Comparison of ENCODE assay signal across 1 cellular context in the genomic region with DNA sequence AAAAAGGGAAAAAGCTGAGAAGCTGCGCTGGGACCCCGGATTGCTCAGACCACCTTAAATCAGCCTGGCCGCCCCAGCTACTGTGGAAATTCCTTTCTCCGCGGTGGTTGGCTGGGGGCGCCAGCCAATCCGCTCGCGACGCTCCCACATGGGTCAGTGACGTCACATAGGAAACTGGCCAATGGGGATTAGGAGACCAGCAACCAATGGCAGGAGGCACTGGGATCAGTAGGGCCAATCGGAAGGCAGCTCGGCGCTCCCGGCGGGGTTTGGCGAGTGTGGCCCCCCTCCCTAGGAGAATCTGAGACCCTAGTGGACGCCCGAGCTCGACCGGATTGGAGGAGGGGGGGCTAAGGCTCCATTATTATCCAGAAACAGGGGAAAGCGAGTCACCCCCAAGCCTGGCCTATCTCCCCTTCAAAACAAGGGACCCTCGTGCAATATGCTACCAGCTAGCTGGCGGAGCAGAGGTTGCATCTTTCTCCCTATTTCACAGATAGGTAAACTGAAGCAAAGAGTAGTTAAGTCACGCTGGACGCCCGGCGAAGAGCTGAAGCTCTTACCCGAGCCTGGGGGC.
TF ChIP-seq lines count a peak whose summit lies in the region.

No MANE protein-coding gene starts in this region.

TF ChIP-seq in HepG2, 621 proteins besides CTCF, POLR2A, EP300 and RAD21 (continued from another document):
- TF ChIP-seq ZNF773 (CRISPR knock-in tag; IDR thresholded peaks at IDR 0.05; ENCODE audit: borderline replicate concordance) (no peak), ZBTB42 (CRISPR knock-in tag; IDR thresholded peaks at IDR 0.05) (no peak), IKZF1 (IDR thresholded peaks at IDR 0.05) (no peak), EHMT2 (IDR thresholded peaks at IDR 0.05; ENCODE audit: borderline replicate concordance, low read depth, low read length) (no peak), ZNF781 (CRISPR knock-in tag; IDR thresholded peaks at IDR 0.05; ENCODE audit: borderline replicate concordance, not compliant biosample characterization) (no peak), GLI4 (CRISPR knock-in tag; IDR thresholded peaks at IDR 0.05; ENCODE audit: borderline replicate concordance) (no peak), YY1 (IDR thresholded peaks at IDR 0.05; ENCODE audit: insufficient read depth, insufficient replicate concordance, low read depth, low read length) (peak; percentile 24), JUNB (CRISPR knock-in tag; IDR thresholded peaks at IDR 0.05; ENCODE audit: borderline replicate concordance) (no peak), ZNF768 (CRISPR knock-in tag; IDR thresholded peaks at IDR 0.05) (no peak), SP5 (CRISPR knock-in tag; IDR thresholded peaks at IDR 0.05; ENCODE audit: borderline replicate concordance, low read depth) (no peak), SAP130 (CRISPR knock-in tag; IDR thresholded peaks at IDR 0.05; ENCODE audit: low read depth) (peak; percentile 67), ATF1 (CRISPR knock-in tag; IDR thresholded peaks at IDR 0.05) (peak; percentile 93), PAWR (CRISPR knock-in tag; IDR thresholded peaks at IDR 0.05; ENCODE audit: borderline replicate concordance) (0 out of 2 replicates have a peak, but pooled peaks have one; percentile 20), JUN (CRISPR knock-in tag; IDR thresholded peaks at IDR 0.05) (no peak), RXRA (CRISPR knock-in tag; IDR thresholded peaks at IDR 0.05) (no peak), MAZ (IDR thresholded peaks at IDR 0.05; ENCODE audit: borderline replicate concordance, low read depth, low read length) (peak; percentile 46; the same call in 1 of the 2 replicates), MAZ (CRISPR knock-in tag; IDR thresholded peaks at IDR 0.05; ENCODE audit: low read depth) (peak; percentile 49; the same call in 1 of the 2 replicates), ZNF7 (CRISPR knock-in tag; IDR thresholded peaks at IDR 0.05) (no peak), SCMH1 (CRISPR knock-in tag; IDR thresholded peaks at IDR 0.05; ENCODE audit: borderline replicate concordance) (no peak), ZNF772 (CRISPR knock-in tag; IDR thresholded peaks at IDR 0.05) (0 out of 2 replicates have a peak, but pooled peaks have one; percentile 20)
- TF ChIP-seq, protein P1, sequence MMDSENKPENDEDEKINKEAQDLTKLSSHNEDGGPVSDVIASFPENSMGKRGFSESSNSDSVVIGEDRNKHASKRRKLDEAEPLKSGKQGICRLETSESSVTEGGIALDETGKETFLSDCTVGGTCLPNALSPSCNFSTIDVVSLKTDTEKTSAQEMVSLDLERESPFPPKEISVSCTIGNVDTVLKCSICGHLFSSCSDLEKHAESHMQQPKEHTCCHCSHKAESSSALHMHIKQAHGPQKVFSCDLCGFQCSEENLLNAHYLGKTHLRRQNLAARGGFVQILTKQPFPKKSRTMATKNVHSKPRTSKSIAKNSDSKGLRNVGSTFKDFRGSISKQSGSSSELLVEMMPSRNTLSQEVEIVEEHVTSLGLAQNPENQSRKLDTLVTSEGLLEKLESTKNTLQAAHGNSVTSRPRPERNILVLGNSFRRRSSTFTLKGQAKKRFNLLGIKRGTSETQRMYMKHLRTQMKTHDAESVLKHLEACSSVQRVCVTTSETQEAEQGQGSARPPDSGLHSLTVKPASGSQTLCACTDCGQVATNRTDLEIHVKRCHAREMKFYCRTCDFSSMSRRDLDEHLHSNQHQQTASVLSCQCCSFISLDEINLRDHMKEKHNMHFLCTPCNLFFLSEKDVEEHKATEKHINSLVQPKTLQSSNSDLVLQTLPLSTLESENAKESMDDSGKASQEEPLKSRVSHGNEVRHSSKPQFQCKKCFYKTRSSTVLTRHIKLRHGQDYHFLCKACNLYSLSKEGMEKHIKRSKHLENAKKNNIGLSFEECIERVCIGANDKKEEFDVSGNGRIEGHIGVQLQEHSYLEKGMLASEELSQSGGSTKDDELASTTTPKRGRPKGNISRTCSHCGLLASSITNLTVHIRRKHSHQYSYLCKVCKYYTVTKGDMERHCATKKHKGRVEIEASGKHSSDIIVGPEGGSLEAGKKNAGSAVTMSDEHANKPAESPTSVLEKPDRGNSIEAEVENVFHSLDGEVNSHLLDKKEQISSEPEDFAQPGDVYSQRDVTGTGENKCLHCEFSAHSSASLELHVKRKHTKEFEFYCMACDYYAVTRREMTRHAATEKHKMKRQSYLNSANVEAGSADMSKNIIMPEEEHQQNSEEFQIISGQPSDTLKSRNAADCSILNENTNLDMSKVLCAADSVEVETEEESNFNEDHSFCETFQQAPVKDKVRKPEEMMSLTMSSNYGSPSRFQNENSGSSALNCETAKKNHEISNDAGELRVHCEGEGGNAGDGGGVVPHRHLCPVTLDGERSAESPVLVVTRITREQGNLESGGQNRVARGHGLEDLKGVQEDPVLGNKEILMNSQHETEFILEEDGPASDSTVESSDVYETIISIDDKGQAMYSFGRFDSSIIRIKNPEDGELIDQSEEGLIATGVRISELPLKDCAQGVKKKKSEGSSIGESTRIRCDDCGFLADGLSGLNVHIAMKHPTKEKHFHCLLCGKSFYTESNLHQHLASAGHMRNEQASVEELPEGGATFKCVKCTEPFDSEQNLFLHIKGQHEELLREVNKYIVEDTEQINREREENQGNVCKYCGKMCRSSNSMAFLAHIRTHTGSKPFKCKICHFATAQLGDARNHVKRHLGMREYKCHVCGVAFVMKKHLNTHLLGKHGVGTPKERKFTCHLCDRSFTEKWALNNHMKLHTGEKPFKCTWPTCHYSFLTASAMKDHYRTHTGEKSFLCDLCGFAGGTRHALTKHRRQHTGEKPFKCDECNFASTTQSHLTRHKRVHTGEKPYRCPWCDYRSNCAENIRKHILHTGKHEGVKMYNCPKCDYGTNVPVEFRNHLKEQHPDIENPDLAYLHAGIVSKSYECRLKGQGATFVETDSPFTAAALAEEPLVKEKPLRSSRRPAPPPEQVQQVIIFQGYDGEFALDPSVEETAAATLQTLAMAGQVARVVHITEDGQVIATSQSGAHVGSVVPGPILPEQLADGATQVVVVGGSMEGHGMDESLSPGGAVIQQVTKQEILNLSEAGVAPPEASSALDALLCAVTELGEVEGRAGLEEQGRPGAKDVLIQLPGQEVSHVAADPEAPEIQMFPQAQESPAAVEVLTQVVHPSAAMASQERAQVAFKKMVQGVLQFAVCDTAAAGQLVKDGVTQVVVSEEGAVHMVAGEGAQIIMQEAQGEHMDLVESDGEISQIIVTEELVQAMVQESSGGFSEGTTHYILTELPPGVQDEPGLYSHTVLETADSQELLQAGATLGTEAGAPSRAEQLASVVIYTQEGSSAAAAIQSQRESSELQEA (CRISPR knock-in tag; IDR thresholded peaks at IDR 0.05; ENCODE audit: not compliant biosample characterization) = no peak
- TF ChIP-seq, protein P2, sequence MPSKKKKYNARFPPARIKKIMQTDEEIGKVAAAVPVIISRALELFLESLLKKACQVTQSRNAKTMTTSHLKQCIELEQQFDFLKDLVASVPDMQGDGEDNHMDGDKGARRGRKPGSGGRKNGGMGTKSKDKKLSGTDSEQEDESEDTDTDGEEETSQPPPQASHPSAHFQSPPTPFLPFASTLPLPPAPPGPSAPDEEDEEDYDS (CRISPR knock-in tag; IDR thresholded peaks at IDR 0.05) = peak; percentile 22; the same call in 1 of the 2 replicates
- TF ChIP-seq, protein P3, sequence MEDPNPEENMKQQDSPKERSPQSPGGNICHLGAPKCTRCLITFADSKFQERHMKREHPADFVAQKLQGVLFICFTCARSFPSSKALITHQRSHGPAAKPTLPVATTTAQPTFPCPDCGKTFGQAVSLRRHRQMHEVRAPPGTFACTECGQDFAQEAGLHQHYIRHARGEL (CRISPR knock-in tag; IDR thresholded peaks at IDR 0.05) = no peak
- TF ChIP-seq, protein P4, sequence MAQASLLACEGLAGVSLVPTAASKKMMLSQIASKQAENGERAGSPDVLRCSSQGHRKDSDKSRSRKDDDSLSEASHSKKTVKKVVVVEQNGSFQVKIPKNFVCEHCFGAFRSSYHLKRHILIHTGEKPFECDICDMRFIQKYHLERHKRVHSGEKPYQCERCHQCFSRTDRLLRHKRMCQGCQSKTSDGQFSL (CRISPR knock-in tag; IDR thresholded peaks at IDR 0.05) = peak; percentile 62; the same call in 1 of the 2 replicates
